Comparison of ENCODE assay signal across 34 cellular contexts in the genomic region with DNA sequence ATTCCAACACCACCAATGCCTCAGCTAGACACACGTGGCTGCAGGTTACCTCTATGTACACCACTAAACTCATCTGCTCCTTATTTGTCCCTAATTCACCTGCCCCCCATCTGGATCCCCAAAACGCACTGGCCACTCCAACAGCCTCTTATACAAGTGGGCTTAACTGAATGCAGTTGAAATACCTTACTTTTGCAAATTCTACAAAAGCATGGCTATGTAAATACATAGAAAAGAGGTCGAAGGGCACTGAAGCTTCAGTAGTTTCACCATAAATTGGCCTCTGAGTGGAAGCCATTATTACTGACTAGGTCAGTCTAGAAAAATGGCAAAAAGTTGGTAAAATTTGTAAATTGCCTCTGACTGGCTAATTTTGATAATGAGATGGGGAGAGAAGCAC. TPM values are rescaled to one million over a fixed set of nuclear protein-coding genes. Genes with fewer than 3 reads are reported as not detected.
DNase-seq lines count a peak whose midpoint lies in the region; ATAC-seq, FAIRE-seq and TF ChIP-seq lines count a peak whose summit lies in the region.
"Had no signal": no experiment of that assay in that cellular context is flagged by ENCODE, and none has a peak within 500 bp of the region (broad histone marks: within the 10 kb centered on the region; RNA-seq: fewer than 3 reads in every experiment).

No MANE protein-coding gene starts in this region.

- H2AK5ac ChIP-seq in mesenchymal stem cell (ENCODE audit: low read length, severe bottlenecking): peak overlapping the region; percentile 20

- no peaks in the 10 kb centered on the region for H3K4me1 Mint-ChIP-seq in Caco-2 (ENCODE audit: low read depth, unreplicated experiment)
- H3K4me1 Mint-ChIP-seq: B cell, CD14-positive monocyte had no signal

- 32% methylated on average over 3 of the region's 3 CpGs for WGBS in HepG2 (ENCODE audit: low lambda C conversion rate)
- 68% methylated on average over 3 of the region's 3 CpGs for WGBS in right lobe of liver (ENCODE audit: insufficient coverage, low coverage, low lambda C conversion rate, missing lambda C conversion rate)
- 91% methylated on average over 3 of the region's 3 CpGs for WGBS in mesenchymal stem cell

- H3K9me3 Mint-ChIP-seq in Caco-2 (ENCODE audit: unreplicated experiment): no peaks in the 10 kb centered on the region
- H3K9me3 Mint-ChIP-seq: CD4-positive, alpha-beta T cell; CD8-positive, alpha-beta T cell had no signal

- H2BK120ac ChIP-seq in mesenchymal stem cell (ENCODE audit: low read depth, low read length): no peak overlapping the region

- peak overlapping the region; percentile 18 for H4K91ac ChIP-seq in mesenchymal stem cell (ENCODE audit: low read length)

- no peak overlapping the region for H2BK12ac ChIP-seq in mesenchymal stem cell (ENCODE audit: low read length in 2 of 2)

- peak; percentile 21 for FAIRE-seq in HepG2 (lab: Jason Lieb, UNC)
- FAIRE-seq: A204.1, A549, D721Med had no signal

- H3K79me1 ChIP-seq in mesenchymal stem cell (replicated peaks; ENCODE audit: low read length, poor library complexity, severe bottlenecking): no peaks in the 10 kb centered on the region

- TF ChIP-seq EP300 in HepG2 (IDR thresholded peaks at IDR 0.05; ENCODE audit: low read depth in 2 of 2, low read length in 2 of 2): no peak
- TF ChIP-seq EP300 in HepG2 (CRISPR knock-in tag; IDR thresholded peaks at IDR 0.05; ENCODE audit: borderline replicate concordance): no peak

- H3K4ac ChIP-seq in mesenchymal stem cell (ENCODE audit: low read depth in 1 of 2, low read length in 2 of 2): no peak overlapping the region

- H3K4me3 ChIP-seq in HepG2 (replicated peaks in 1 of 3; ENCODE audit: insufficient read depth in 1 of 3, low read depth in 2 of 3, low read length in 3 of 3) (no peak overlapping the region), right lobe of liver (no peak overlapping the region), MM.1S (ENCODE audit: low read length) (no peak overlapping the region), mesenchymal stem cell (ENCODE audit: insufficient read depth in 1 of 2, low read depth in 1 of 2, low read length in 2 of 2) (no peak overlapping the region), Caco-2 (ENCODE audit: low read depth, low read length) (no peak overlapping the region)
- H3K4me3 ChIP-seq: A549; BLaER1; BLaER1 treated with 17β-estradiol and CSF1 and Interleukin-3, amounts not matched to agents 10 nM and 100 nM had no signal

- H4K20me1 ChIP-seq in HepG2 (ENCODE audit: insufficient read depth, low read length): no peaks in the 10 kb centered on the region
- H4K20me1 ChIP-seq in MM.1S (ENCODE audit: insufficient read depth, low read length): no peaks in the 10 kb centered on the region
- H4K20me1 ChIP-seq: BLaER1; BLaER1 treated with 17β-estradiol and CSF1 and Interleukin-3, amounts not matched to agents 10 nM and 100 nM had no signal

- H3F3A ChIP-seq in MM.1S (ENCODE audit: insufficient read depth, low read length): peaks cover 12% of the 10 kb centered on the region; the same call in 1 of the 2 replicates

- H3K27me3 Mint-ChIP-seq in Caco-2 (ENCODE audit: insufficient read depth, unreplicated experiment): peaks cover 6% of the 10 kb centered on the region

- no peak overlapping the region for H3K27ac Mint-ChIP-seq in Caco-2 (ENCODE audit: unreplicated experiment)
- H3K27ac Mint-ChIP-seq: B cell; CD14-positive monocyte; CD4-positive, alpha-beta memory T cell; CD4-positive, alpha-beta T cell; CD4-positive, CD25-positive, alpha-beta regulatory T cell; CD8-positive, alpha-beta T cell had no signal

- H3K14ac ChIP-seq in mesenchymal stem cell (ENCODE audit: low read length in 2 of 2): no peak overlapping the region

- H3K27ac ChIP-seq in HepG2 (ENCODE audit: extremely low read length, insufficient read depth, low read length) (peak overlapping the region; percentile 21), right lobe of liver (no peak overlapping the region), MM.1S (ENCODE audit: low read length) (no peak overlapping the region), mesenchymal stem cell (ENCODE audit: low read length, poor library complexity, severe bottlenecking) (no peak overlapping the region)
- H3K27ac ChIP-seq: 22Rv1; A549; BLaER1; BLaER1 treated with 17β-estradiol and CSF1 and Interleukin-3, amounts not matched to agents 10 nM and 100 nM; C4-2B had no signal

- TF ChIP-seq POLR2A in HepG2 (IDR thresholded peaks at IDR 0.05; ENCODE audit: insufficient read depth in 1 of 2, low read depth in 2 of 2, low read length in 2 of 2) (no peak), right lobe of liver (IDR thresholded peaks at IDR 0.05) (no peak)

- H3K9me3 ChIP-seq in HepG2 (ENCODE audit: low read length) (no peaks in the 10 kb centered on the region), right lobe of liver (no peaks in the 10 kb centered on the region), MM.1S (replicated peaks; ENCODE audit: insufficient read depth, low read length) (no peaks in the 10 kb centered on the region), mesenchymal stem cell (ENCODE audit: control insufficient read depth, low read length) (no peaks in the 10 kb centered on the region), Caco-2 (no peaks in the 10 kb centered on the region)
- H3K9me3 ChIP-seq: A549, BE2C, BLaER1 had no signal

- no peak overlapping the region for H3K9ac ChIP-seq in HepG2 (ENCODE audit: insufficient read depth, low read depth, low read length)
- H3K9ac ChIP-seq in MM.1S (ENCODE audit: low read length): no peak overlapping the region
- H3K9ac ChIP-seq in mesenchymal stem cell (ENCODE audit: low read length): no peak overlapping the region
- H3K9ac ChIP-seq: BLaER1; BLaER1 treated with 17β-estradiol and CSF1 and Interleukin-3, amounts not matched to agents 10 nM and 100 nM had no signal

- BruUV-seq in HepG2 (replicated peaks; lab: Mats Ljungman, UMichigan) (no TSS peak), Caco-2 (replicated peaks; lab: Mats Ljungman, UMichigan) (no TSS peak)

- no peak overlapping the region for H3K4me3 Mint-ChIP-seq in Caco-2 (ENCODE audit: unreplicated experiment)
- H3K4me3 Mint-ChIP-seq: B cell; CD14-positive monocyte; CD4-positive, alpha-beta memory T cell; CD4-positive, alpha-beta T cell; CD4-positive, CD25-positive, alpha-beta regulatory T cell; CD8-positive, alpha-beta memory T cell; CD8-positive, alpha-beta T cell had no signal

- H3K36me3 ChIP-seq in HepG2 (replicated peaks in 1 of 2; ENCODE audit: control insufficient read depth in 1 of 2, insufficient read depth in 2 of 2, low read length in 2 of 2) (no peaks in the 10 kb centered on the region; a peak in 1 of 5 replicates), right lobe of liver (no peaks in the 10 kb centered on the region), MM.1S (replicated peaks; ENCODE audit: insufficient read depth, low read length) (no peaks in the 10 kb centered on the region), mesenchymal stem cell (ENCODE audit: control insufficient read depth in 1 of 2, insufficient read depth in 2 of 2, low read depth in 1 of 2, low read length in 2 of 2) (no peaks in the 10 kb centered on the region), Caco-2 (ENCODE audit: control insufficient read depth, insufficient read depth, low read length) (no peaks in the 10 kb centered on the region)
- H3K36me3 ChIP-seq: BE2C; BLaER1; BLaER1 treated with 17β-estradiol and CSF1 and Interleukin-3, amounts not matched to agents 10 nM and 100 nM had no signal

- H3K4me2 ChIP-seq in HepG2 (ENCODE audit: low read depth, low read length): 0 out of 2 replicates have a peak overlapping the region, but pooled peaks have one; percentile 14
- H3K4me2 ChIP-seq in MM.1S (ENCODE audit: low read depth, low read length): 0 out of 2 replicates have a peak overlapping the region, but pooled peaks have one; percentile 25
- H3K4me2 ChIP-seq in mesenchymal stem cell (ENCODE audit: low read length, poor library complexity, severe bottlenecking): no peak overlapping the region
- H3K4me2 ChIP-seq: A549; BLaER1; BLaER1 treated with 17β-estradiol and CSF1 and Interleukin-3, amounts not matched to agents 10 nM and 100 nM had no signal

- peak; percentile 74 for ATAC-seq in HepG2
- no peak for ATAC-seq in right lobe of liver
- ATAC-seq: A549; CD8-positive, alpha-beta T cell had no signal

- no peaks in the 10 kb centered on the region for H3K79me2 ChIP-seq in HepG2 (ENCODE audit: insufficient read depth, low read length)
- H3K79me2 ChIP-seq in MM.1S (ENCODE audit: low read length): 0 out of 2 replicates have a peak, but pooled peaks cover 6% of the 10 kb centered on the region

- H2AFZ ChIP-seq in HepG2 (ENCODE audit: low read length) (peak overlapping the region; percentile 52), MM.1S (ENCODE audit: low read length) (no peak overlapping the region), mesenchymal stem cell (ENCODE audit: low read depth, low read length) (no peak overlapping the region)

- no peak overlapping the region for H3K23ac ChIP-seq in mesenchymal stem cell (ENCODE audit: low read length in 2 of 2)

- CTCF ChIA-PET in HepG2 (lab: Yijun Ruan, JAX; ENCODE audit: low intra/inter-chr PET ratio, low total read pairs): no interaction called here
- CTCF ChIA-PET in Caco-2 (lab: Charles Lee): no interaction called here

- in situ Hi-C loops in HepG2 (cut with HindIII; ENCODE audit: extremely low pct_ligation_motif_present, low pct_unique_long_range_greater_than_20kb): no loop called here

- no peaks in the 10 kb centered on the region for H3K36me3 Mint-ChIP-seq in Caco-2 (ENCODE audit: insufficient read depth, unreplicated experiment)
- H3K36me3 Mint-ChIP-seq: CD14-positive monocyte; CD4-positive, alpha-beta memory T cell; CD4-positive, CD25-positive, alpha-beta regulatory T cell; CD8-positive, alpha-beta T cell had no signal

- H2BK15ac ChIP-seq in mesenchymal stem cell (ENCODE audit: low read depth, poor library complexity, severe bottlenecking): no peak overlapping the region

- H3K27me3 ChIP-seq in HepG2 (ENCODE audit: control insufficient read depth in 1 of 2, insufficient read depth in 2 of 2, low read length in 2 of 2) (no peaks in the 10 kb centered on the region), right lobe of liver (no peaks in the 10 kb centered on the region), MM.1S (replicated peaks; ENCODE audit: insufficient read depth, low read length) (no peaks in the 10 kb centered on the region), mesenchymal stem cell (ENCODE audit: control insufficient read depth in 1 of 2, insufficient read depth in 1 of 2, low read length in 2 of 2) (no peaks in the 10 kb centered on the region), Caco-2 (replicated peaks; ENCODE audit: control insufficient read depth, insufficient read depth, low read length) (no peaks in the 10 kb centered on the region)
- H3K27me3 ChIP-seq: BE2C; BLaER1; BLaER1 treated with 17β-estradiol and CSF1 and Interleukin-3, amounts not matched to agents 10 nM and 100 nM had no signal

- H4K8ac ChIP-seq in mesenchymal stem cell (ENCODE audit: low read length): no peak overlapping the region

- H3K18ac ChIP-seq in mesenchymal stem cell (ENCODE audit: low read depth in 1 of 2, low read length in 2 of 2): no peak overlapping the region

- no peak for TF ChIP-seq CTCF in HepG2 (CRISPR knock-in tag; IDR thresholded peaks at IDR 0.05)
- no peak for TF ChIP-seq CTCF in right lobe of liver (IDR thresholded peaks at IDR 0.05)
- no peak for TF ChIP-seq CTCF in MM.1S (IDR thresholded peaks at IDR 0.05; ENCODE audit: low read length)
- TF ChIP-seq CTCF in Caco-2 (IDR thresholded peaks at IDR 0.05; ENCODE audit: insufficient read depth in 1 of 2, low read depth in 1 of 2, low read length in 1 of 2, severe bottlenecking in 1 of 2, unreplicated experiment in 1 of 2): no peak

- H3K4me1 ChIP-seq in HepG2 (ENCODE audit: insufficient read depth, low read length): peaks cover 64% of the 10 kb centered on the region
- peaks cover 0 to 4% (median 0%) of the 10 kb centered on the region in 4 donors for H3K4me1 ChIP-seq in right lobe of liver
- peaks cover 7% of the 10 kb centered on the region for H3K4me1 ChIP-seq in MM.1S (ENCODE audit: low read length)
- H3K4me1 ChIP-seq in mesenchymal stem cell (ENCODE audit: control insufficient read depth, insufficient read depth, low read depth, low read length): peaks cover 7% of the 10 kb centered on the region
- no peaks in the 10 kb centered on the region for H3K4me1 ChIP-seq in Caco-2
- H3K4me1 ChIP-seq: BE2C; BLaER1; BLaER1 treated with 17β-estradiol and CSF1 and Interleukin-3, amounts not matched to agents 10 nM and 100 nM had no signal

- H3K9me2 ChIP-seq in MM.1S (replicated peaks; ENCODE audit: insufficient read depth, low read length): no peaks in the 10 kb centered on the region

- H2BK5ac ChIP-seq in mesenchymal stem cell (ENCODE audit: low read depth, low read length, poor library complexity, severe bottlenecking): no peak overlapping the region

- peak; percentile 30 for DNase-seq in HepG2 (ENCODE audit: low spot score)
- DNase-seq in right lobe of liver: no peak
- DNase-seq in MM.1S: no peak
- no peak for DNase-seq in mesenchymal stem cell
- no peak for DNase-seq in RPMI8226
- no peak for DNase-seq in Caco-2
- DNase-seq: 8988T; ACHN; AML-193; BE2C; C1 segment of cervical spinal cord; Calu3; CD4-positive, alpha-beta memory T cell; CD4-positive, alpha-beta T cell; CD4-positive, CD25-positive, alpha-beta regulatory T cell; CD8-positive, alpha-beta memory T cell; CD8-positive, alpha-beta T cell; COR-L47; DMS 273 treated with DMSO at 0.1 percent for 48 hours; DMS153; DMS53; DMS79; DMS79 treated with DMSO at 0.1 percent for 48 hours; DND-41; EL had no signal

- POLR2A ChIA-PET in HepG2 (lab: Yijun Ruan, JAX) (no interaction called here), Caco-2 (lab: Charles Lee) (no interaction called here)

- intact Hi-C loops in HepG2 (cut with micrococcal nuclease; ENCODE audit: unreplicated experiment) (no loop called here), right lobe of liver (cut with DNase I) (no loop called here), Caco-2 (cut with micrococcal nuclease; ENCODE audit: unreplicated experiment) (no loop called here)

- no peak for TF ChIP-seq RAD21 in HepG2 (CRISPR knock-in tag; IDR thresholded peaks at IDR 0.05)

RNA-seq across cellular contexts. Expression of a gene that starts 11.1 kb away (rescaled TPM):
- total RNA-seq in HepG2 (2016; rRNA removed; fragmentation: Illumina TruSeq; extraction: Trizol) (0.56 and 1.2 TPM in 2 replicates), right lobe of liver (under 1 TPM; 0.35 to 0.98 (median 0.52) TPM), Caco-2 (2022) (0.14 and 0.18 TPM in 2 replicates)
- total RNA-seq in HepG2 (2016; cell fraction: cytosol; rRNA removed; fragmentation: Illumina TruSeq; extraction: Trizol; ENCODE audit: low read depth): 0.18 and 0.20 TPM in 2 replicates
- 0.61 and 1.0 TPM in 2 replicates for total RNA-seq in HepG2 (2016; cell fraction: insoluble cytoplasmic fraction; rRNA removed; fragmentation: Illumina TruSeq; extraction: Trizol)
- total RNA-seq in HepG2 (2016; cell fraction: membrane; rRNA removed; fragmentation: Illumina TruSeq; extraction: Trizol): 0.52 and 0.74 TPM in 2 replicates
- total RNA-seq in HepG2 (2016; cell fraction: nucleus; rRNA removed; fragmentation: Illumina TruSeq; extraction: Trizol): 0.88 and 1.0 TPM in 2 replicates
- 1.3 and 1.8 TPM in 2 replicates for polyA plus RNA-seq in HepG2 (2011; rRNA removed)
- 1.5 and 1.9 TPM in 2 replicates for polyA plus RNA-seq in HepG2 (2011; cell fraction: cytosol; rRNA removed)
- polyA plus RNA-seq in HepG2 (2011; cell fraction: nucleus; rRNA removed): 3.4 and 3.6 TPM in 2 replicates
- 2.0 and 2.2 TPM in 2 replicates for polyA plus RNA-seq in HepG2 (2012)
- 0.11 TPM in 2 replicates for polyA plus RNA-seq in HepG2 (2016; cell fraction: cytosol; fragmentation: Illumina TruSeq; extraction: Trizol; ENCODE audit: low read depth)
- polyA plus RNA-seq in HepG2 (2016; cell fraction: insoluble cytoplasmic fraction; fragmentation: Illumina TruSeq; extraction: Trizol; ENCODE audit: low read depth): 0.44 and 0.60 TPM in 2 replicates
- polyA plus RNA-seq in HepG2 (2016; cell fraction: membrane; fragmentation: Illumina TruSeq; extraction: Trizol; ENCODE audit: low read depth): 0.29 and 0.52 TPM in 2 replicates
- 0.61 and 0.77 TPM in 2 replicates for polyA plus RNA-seq in HepG2 (2016; cell fraction: nucleus; fragmentation: Illumina TruSeq; extraction: Trizol; ENCODE audit: insufficient read depth, low read depth)
- 0.14 and 3.0 TPM in 2 replicates for polyA minus RNA-seq in HepG2 (2011; rRNA and poly(A)+ RNA removed; ENCODE audit: low replicate concordance)
- polyA minus RNA-seq in HepG2 (2011; cell fraction: cytosol; rRNA and poly(A)+ RNA removed): 2.1 and 2.3 TPM in 2 replicates
- polyA minus RNA-seq in HepG2 (2011; cell fraction: nucleus; rRNA and poly(A)+ RNA removed): 4.5 and 4.8 TPM in 2 replicates
- polyA plus RNA-seq in mesenchymal stem cell (2013, experiment 1 of 2): 1.4 TPM
- polyA plus RNA-seq in mesenchymal stem cell (2013, experiment 2 of 2): 1.5 TPM
- total RNA-seq: CD4-positive, alpha-beta memory T cell; CD4-positive, alpha-beta T cell; CD8-positive, alpha-beta memory T cell; CD8-positive, alpha-beta T cell had no signal
- polyA plus RNA-seq: CD4-positive, alpha-beta memory T cell; CD4-positive, CD25-positive, alpha-beta regulatory T cell; CD8-positive, alpha-beta memory T cell had no signal
